1 cellular context compared by ENCODE assay signal in genomic region chr2:68798574-68798973, GRCh38.
TF ChIP-seq lines count a peak whose summit lies in the region.

No MANE protein-coding gene starts in this region.

TF ChIP-seq in H1, 55 proteins besides CTCF, POLR2A, EP300 and RAD21:
- TF ChIP-seq BRCA1 (IDR thresholded peaks at IDR 0.05; ENCODE audit: low read depth, low read length): no peak
- TF ChIP-seq EGR1 (IDR thresholded peaks at IDR 0.05; ENCODE audit: borderline replicate concordance, low read depth, low read length): no peak
- 0 out of 2 replicates have a peak, but pooled peaks have one; percentile 44 for TF ChIP-seq KDM1A (IDR thresholded peaks at IDR 0.05; ENCODE audit: borderline replicate concordance, low read length)
- no peak for TF ChIP-seq TBP (IDR thresholded peaks at IDR 0.05; ENCODE audit: low read depth, low read length)
- TF ChIP-seq HDAC6 (IDR thresholded peaks at IDR 0.05; ENCODE audit: low read depth, low read length): no peak
- TF ChIP-seq KDM4A (IDR thresholded peaks at IDR 0.05; ENCODE audit: low read depth, low read length, severe bottlenecking): no peak
- no peak for TF ChIP-seq SIN3A (conservative IDR thresholded peaks at IDR 0.05 in 1 of 2, IDR thresholded peaks at IDR 0.05 in 1 of 2; ENCODE audit: low read depth in 1 of 2, low read length in 2 of 2)
- TF ChIP-seq TAF1 (IDR thresholded peaks at IDR 0.05; ENCODE audit: low read depth, low read length): no peak
